Comparison of ENCODE assay signal across 2 cellular contexts in genomic region chr1:210230149-210230695, GRCh38.
TF ChIP-seq lines count a peak whose summit lies in the region.

No MANE protein-coding gene starts in this region.

TF ChIP-seq in GM12891, 5 proteins besides CTCF, POLR2A, EP300 and RAD21 (continued from another document):
- TF ChIP-seq PAX5 (IDR thresholded peaks at IDR 0.05; ENCODE audit: insufficient read depth, low read length, severe bottlenecking) (no peak), POLR2AphosphoS5 (IDR thresholded peaks at IDR 0.05; ENCODE audit: low read depth, low read length) (no peak), POU2F2 (IDR thresholded peaks at IDR 0.05; ENCODE audit: low read depth, low read length) (no peak), SPI1 (IDR thresholded peaks at IDR 0.05; ENCODE audit: low read depth, low read length) (no peak)

TF ChIP-seq in K562, 482 proteins besides CTCF, POLR2A, EP300 and RAD21:
- peak; percentile 50; the same call in 1 of the 2 replicates for TF ChIP-seq ATF3 (IDR thresholded peaks at IDR 0.05)
- TF ChIP-seq ATF3 (CRISPR knock-in tag; conservative IDR thresholded peaks at IDR 0.05): no peak
- TF ChIP-seq CHD7 (IDR thresholded peaks at IDR 0.05; ENCODE audit: low read depth, low read length): no peak
